In genomic region chr18:3441290-3441689, GRCh38 we compare ENCODE assay signal across 8 cellular contexts. TPM values are rescaled to one million over a fixed set of nuclear protein-coding genes. Genes with fewer than 3 reads are reported as not detected.
DNase-seq lines count a peak whose midpoint lies in the region; ATAC-seq and TF ChIP-seq lines count a peak whose summit lies in the region.

No MANE protein-coding gene starts in this region.

- H3K4me3 ChIP-seq in HUES48 (ENCODE audit: low read depth, low read length): peak overlapping the region; percentile 30; the same call in 1 of the 2 replicates
- no peak overlapping the region for H3K4me3 ChIP-seq in brain microvascular endothelial cell (ENCODE audit: low read depth, low read length)
- no peak overlapping the region for H3K4me3 ChIP-seq in liver (ENCODE audit: low read depth in 1 of 3, low read length in 3 of 3)

- peak; percentile 80 to 88 for TF ChIP-seq RAD21 in liver (IDR thresholded peaks at IDR 0.05)

- H3K27ac ChIP-seq in HUES48 (ENCODE audit: low read depth, low read length) (peak overlapping the region; percentile 31), brain microvascular endothelial cell (no peak overlapping the region), liver (ENCODE audit: low read depth in 1 of 2, low read length in 2 of 2) (no peak overlapping the region)

- H3K9me3 ChIP-seq in HUES48 (ENCODE audit: control insufficient read depth, insufficient read depth, low read length): no peaks in the 10 kb centered on the region
- H3K9me3 ChIP-seq in liver (ENCODE audit: control insufficient read depth in 4 of 4, low read length in 3 of 4): no peaks in the 10 kb centered on the region

- H3K27me3 ChIP-seq in HUES48 (ENCODE audit: control insufficient read depth, insufficient read depth, low read length) (no peaks in the 10 kb centered on the region), brain microvascular endothelial cell (replicated peaks) (no peaks in the 10 kb centered on the region), liver (ENCODE audit: control insufficient read depth in 4 of 4, insufficient read depth in 4 of 4, low read length in 3 of 4) (no peaks in the 10 kb centered on the region)

- H3K36me3 ChIP-seq in HUES48 (ENCODE audit: control insufficient read depth, insufficient read depth, low read length) (no peaks in the 10 kb centered on the region), brain microvascular endothelial cell (replicated peaks) (no peaks in the 10 kb centered on the region), liver (ENCODE audit: control insufficient read depth in 4 of 4, insufficient read depth in 3 of 4, low read depth in 1 of 4, low read length in 3 of 4) (no peaks in the 10 kb centered on the region)

- ATAC-seq in GM21786 (IDR thresholded peaks at IDR 0.05; ENCODE audit: unreplicated experiment): no peak

- DNase-seq in CD1c-positive myeloid dendritic cell (ENCODE audit: extremely low spot score): peak; percentile 41
- DNase-seq in brain microvascular endothelial cell: peak; percentile 33
- no peak for DNase-seq in T-helper 2 cell treated with Interferon-gamma antibody and Interleukin-4, amounts not matched to agents 5 μg/mL and 100 μg/mL, for 36 hours (ENCODE audit: low spot score)
- no peak for DNase-seq in HK-2 (ENCODE audit: unreplicated experiment)
- no peak for DNase-seq in activated CD8-positive, alpha-beta memory T cell treated with anti-CD3 and anti-CD28 coated beads, Interleukin-2, amount 50 U/mL, for 4 hours

- H3K27me3 Mint-ChIP-seq in T-helper 2 cell treated with Interferon-gamma antibody and Interleukin-4, amounts not matched to agents 5 μg/mL and 100 μg/mL, for 36 hours (ENCODE audit: low read depth): peaks cover 16% of the 10 kb centered on the region

- H3K9me3 Mint-ChIP-seq in T-helper 2 cell treated with Interferon-gamma antibody and Interleukin-4, amounts not matched to agents 5 μg/mL and 100 μg/mL, for 36 hours: no peaks in the 10 kb centered on the region

- peaks cover 2% of the 10 kb centered on the region for H3K4me1 Mint-ChIP-seq in T-helper 2 cell treated with Interferon-gamma antibody and Interleukin-4, amounts not matched to agents 5 μg/mL and 100 μg/mL, for 36 hours (ENCODE audit: low read depth)

- H3K9ac ChIP-seq in HUES48 (ENCODE audit: low read depth, low read length) (no peak overlapping the region), liver (ENCODE audit: low read depth in 1 of 2, low read length in 2 of 2) (peak overlapping the region in 1 of 2 donors; percentile 19)

- peak; percentile 62 for TF ChIP-seq CTCF in brain microvascular endothelial cell (IDR thresholded peaks at IDR 0.05; ENCODE audit: low read depth, low read length, missing control alignments)
- peak; percentile 45 for TF ChIP-seq CTCF in liver (IDR thresholded peaks at IDR 0.05; ENCODE audit: low read depth, low read length, missing input control)

- H3K4me1 ChIP-seq in HUES48 (ENCODE audit: control insufficient read depth, insufficient read depth, low read length) (peaks cover 39% of the 10 kb centered on the region), liver (ENCODE audit: control insufficient read depth in 4 of 4, insufficient read depth in 4 of 4, low read length in 3 of 4) (peaks cover 2 to 16% (median 10%) of the 10 kb centered on the region in 4 donors)

- no peak overlapping the region for H3K4me3 Mint-ChIP-seq in T-helper 2 cell treated with Interferon-gamma antibody and Interleukin-4, amounts not matched to agents 5 μg/mL and 100 μg/mL, for 36 hours

- H3K36me3 Mint-ChIP-seq in T-helper 2 cell treated with Interferon-gamma antibody and Interleukin-4, amounts not matched to agents 5 μg/mL and 100 μg/mL, for 36 hours (ENCODE audit: low read depth): no peaks in the 10 kb centered on the region

- no peak overlapping the region for H3K27ac Mint-ChIP-seq in T-helper 2 cell treated with Interferon-gamma antibody and Interleukin-4, amounts not matched to agents 5 μg/mL and 100 μg/mL, for 36 hours

- in situ Hi-C loops in brain microvascular endothelial cell (cut with HindIII; ENCODE audit: low pct_ligation_motif_present, low sequenced_read_pairs): no loop called here

- WGBS in liver: 10% methylated on average over 2 of the region's 2 CpGs

TF ChIP-seq in liver, 16 proteins besides CTCF, POLR2A, EP300 and RAD21:
- TF ChIP-seq RXRA (IDR thresholded peaks at IDR 0.05) (peak; percentile 10 to 37), FOXA1 (IDR thresholded peaks at IDR 0.05) (no peak), FOXA2 (IDR thresholded peaks at IDR 0.05) (no peak), ZBTB33 (IDR thresholded peaks at IDR 0.05) (no peak), EGR1 (IDR thresholded peaks at IDR 0.05; ENCODE audit: low read depth in 2 of 2) (peak in 1 of 2 donors; percentile 10), SP1 (IDR thresholded peaks at IDR 0.05) (no peak), YY1 (IDR thresholded peaks at IDR 0.05) (peak; percentile 58), ATF3 (IDR thresholded peaks at IDR 0.05) (no peak), MAX (IDR thresholded peaks at IDR 0.05) (no peak), TAF1 (conservative IDR thresholded peaks at IDR 0.05) (peak; percentile 34), NR2F2 (IDR thresholded peaks at IDR 0.05) (no peak), GABPA (IDR thresholded peaks at IDR 0.05 in 1 of 2, conservative IDR thresholded peaks at IDR 0.05 in 1 of 2) (no peak), HNF4A (conservative IDR thresholded peaks at IDR 0.05) (peak in 1 of 2 donors; percentile 15), HNF4G (IDR thresholded peaks at IDR 0.05) (no peak), REST (IDR thresholded peaks at IDR 0.05) (no peak), JUND (IDR thresholded peaks at IDR 0.05) (no peak)

RNA-seq across cellular contexts. Expression of gene TGIF1, which starts 8.7 kb away (rescaled TPM):
- total RNA-seq in liver: 10 to 100 TPM; 22.9 to 26.4 TPM
- polyA plus RNA-seq in liver: 10 to 100 TPM; 13.1 to 14.0 TPM

Comparison
In these comparisons a context has a peak if more than half of its experiments do, and no peak if none do; other contexts are left out.
1. DNase-seq: peak in CD1c-positive myeloid dendritic cell (single experiment) and brain microvascular endothelial cell (single experiment); none in T-helper 2 cell treated with Interferon-gamma antibody and Interleukin-4, amounts not matched to agents 5 μg/mL and 100 μg/mL, for 36 hours (single experiment), HK-2 (single experiment) and activated CD8-positive, alpha-beta memory T cell treated with anti-CD3 and anti-CD28 coated beads, Interleukin-2, amount 50 U/mL, for 4 hours (single experiment).